ENCODE assay signal across 4 cellular contexts in the genomic region with DNA sequence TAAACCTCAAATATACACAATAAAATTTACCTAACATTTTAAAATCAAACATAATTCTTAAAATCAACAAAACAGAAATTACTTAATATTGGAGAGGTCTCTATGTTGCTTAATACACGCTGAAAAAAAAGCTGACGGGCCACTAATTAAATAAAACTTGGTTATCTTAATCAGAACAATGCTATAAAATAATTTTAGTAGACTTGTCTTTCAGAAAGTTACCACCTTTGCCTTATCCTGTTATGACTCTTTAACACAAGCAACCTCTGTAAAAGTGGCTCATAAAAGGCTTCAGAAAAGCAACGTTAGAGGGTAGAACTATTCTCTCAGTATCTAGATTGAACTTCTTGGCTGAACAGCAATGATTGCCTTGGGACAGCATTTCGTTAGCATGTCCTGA.
"Had no signal": no experiment of that assay in that cellular context is flagged by ENCODE, and none has a peak within 500 bp of the region (broad histone marks: within the 10 kb centered on the region; RNA-seq: fewer than 3 reads in every experiment).

No MANE protein-coding gene starts in this region.

- DNase-seq: IMR-90 had no signal

- ATAC-seq: HepG2, K562 had no signal

- H3K27ac ChIP-seq: HL-60 had no signal

- H3K4me3 ChIP-seq: K562 had no signal
